ENCODE assay signal across 8 cellular contexts in the genomic region with DNA sequence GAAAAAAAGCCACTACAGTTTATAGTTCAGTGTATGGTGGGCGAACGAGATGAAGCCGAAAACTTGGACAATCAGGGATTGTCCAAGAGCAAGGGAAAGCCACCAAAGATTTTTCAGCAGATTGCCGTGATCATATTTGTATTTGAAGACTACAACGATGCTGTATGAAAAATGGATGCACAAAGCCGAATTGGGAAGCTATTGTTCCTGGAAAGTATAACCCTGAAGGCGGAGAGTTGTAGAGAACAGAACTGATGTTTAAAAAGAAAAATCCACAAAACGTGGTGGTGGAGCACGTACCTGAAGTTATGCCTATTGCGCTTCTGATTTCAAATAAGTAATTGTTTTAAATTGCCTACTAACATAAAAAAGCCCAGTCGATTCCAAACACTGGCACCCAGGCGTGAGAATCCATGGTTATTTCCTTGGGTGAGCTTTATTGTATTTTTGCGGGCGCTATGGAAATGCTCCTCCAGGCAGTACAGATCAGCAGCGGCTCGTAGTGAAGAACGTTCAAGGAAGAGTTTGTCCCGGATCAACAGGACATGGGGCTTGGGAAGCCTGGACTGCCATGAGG. TPM values are rescaled to one million over a fixed set of nuclear protein-coding genes. Genes with fewer than 3 reads are reported as not detected.
DNase-seq lines count a peak whose midpoint lies in the region; ATAC-seq and TF ChIP-seq lines count a peak whose summit lies in the region.

No MANE protein-coding gene starts in this region.

- H3K27ac ChIP-seq in OCI-LY7 (ENCODE audit: low read depth, low read length, poor library complexity, severe bottlenecking) (no peak overlapping the region), stomach (peak overlapping the region; percentile 82 to 96 (median 95))

- TF ChIP-seq POLR2A in stomach (IDR thresholded peaks at IDR 0.05), result no peak

- no peak overlapping the region for H3K27ac Mint-ChIP-seq in T-helper 2 cell treated with Interferon-gamma antibody and Interleukin-4, amounts not matched to agents 5 μg/mL and 100 μg/mL, for 36 hours
- H3K27ac Mint-ChIP-seq in naive thymus-derived CD8-positive, alpha-beta T cell, result no peak overlapping the region

- peaks cover 15% of the 10 kb centered on the region for H3K4me1 ChIP-seq in OCI-LY7 (ENCODE audit: insufficient read depth, low read length, poor library complexity, severe bottlenecking)
- peaks cover 24 to 58% (median 44%) of the 10 kb centered on the region in 4 donors for H3K4me1 ChIP-seq in stomach

- H3K9me3 ChIP-seq in OCI-LY7 (ENCODE audit: low read length) (no peaks in the 10 kb centered on the region), stomach (no peaks in the 10 kb centered on the region)

- peaks cover 29% of the 10 kb centered on the region for H3K4me1 Mint-ChIP-seq in T-helper 2 cell treated with Interferon-gamma antibody and Interleukin-4, amounts not matched to agents 5 μg/mL and 100 μg/mL, for 36 hours (ENCODE audit: low read depth)
- H3K4me1 Mint-ChIP-seq in naive thymus-derived CD8-positive, alpha-beta T cell, result peaks cover 10 to 32% (median 28%) of the 10 kb centered on the region in 4 donors

- no peaks in the 10 kb centered on the region for H3K9me3 Mint-ChIP-seq in T-helper 2 cell treated with Interferon-gamma antibody and Interleukin-4, amounts not matched to agents 5 μg/mL and 100 μg/mL, for 36 hours
- no peaks in the 10 kb centered on the region for H3K9me3 Mint-ChIP-seq in naive thymus-derived CD8-positive, alpha-beta T cell

- BruUV-seq in OCI-LY7 (replicated peaks; lab: Mats Ljungman, UMichigan), result TSS peak; percentile 77

- CTCF ChIA-PET in OCI-LY7 (lab: Charles Lee; ENCODE audit: unreplicated experiment), result no interaction called here

- peak overlapping the region; percentile 83 for H2AFZ ChIP-seq in OCI-LY7 (ENCODE audit: low read length)

- H3K27me3 Mint-ChIP-seq in T-helper 2 cell treated with Interferon-gamma antibody and Interleukin-4, amounts not matched to agents 5 μg/mL and 100 μg/mL, for 36 hours (ENCODE audit: low read depth), result no peaks in the 10 kb centered on the region
- H3K27me3 Mint-ChIP-seq in naive thymus-derived CD8-positive, alpha-beta T cell, result no peaks in the 10 kb centered on the region

- POLR2A ChIA-PET in OCI-LY7 (lab: Charles Lee), result no interaction called here
- POLR2A ChIA-PET in naive thymus-derived CD8-positive, alpha-beta T cell (lab: Charles Lee), result interaction anchor here (0.7 kb wide), 1 partner anchor 18 kb away, joined by 3 read pairs; no protein-coding TSS in a partner anchor

- H3K27me3 ChIP-seq in stomach, result no peaks in the 10 kb centered on the region

- H3K36me3 ChIP-seq in OCI-LY7 (ENCODE audit: insufficient read depth, low read length) (peaks cover 12% of the 10 kb centered on the region), stomach (peaks cover 0 to 4% (median under 1%) of the 10 kb centered on the region in 4 donors)

- H3K4me2 ChIP-seq in OCI-LY7 (ENCODE audit: low read length), result peak overlapping the region; percentile 100

- WGBS in stomach, 5 donors, result 1 to 7% (median 5%) methylated on average over 17 to 18 of the region's 18 CpGs

- ATAC-seq in naive thymus-derived CD8-positive, alpha-beta T cell, result no peak

- no peak for TF ChIP-seq CTCF in OCI-LY7 (conservative IDR thresholded peaks at IDR 0.05; ENCODE audit: low read length)
- TF ChIP-seq CTCF in foreskin fibroblast (IDR thresholded peaks at IDR 0.05; ENCODE audit: low read depth, low read length), result no peak
- TF ChIP-seq CTCF in stomach (IDR thresholded peaks at IDR 0.05), result no peak

- H3K4me3 ChIP-seq in OCI-LY7 (ENCODE audit: low read depth, low read length, poor library complexity, severe bottlenecking) (peak overlapping the region; percentile 84), foreskin fibroblast (ENCODE audit: low read depth in 1 of 2, low read length in 2 of 2) (peak overlapping the region; percentile 64 to 96), stomach (peak overlapping the region; percentile 73 to 86 (median 78))

- H3K4me3 Mint-ChIP-seq in T-helper 2 cell treated with Interferon-gamma antibody and Interleukin-4, amounts not matched to agents 5 μg/mL and 100 μg/mL, for 36 hours, result no peak overlapping the region
- H3K4me3 Mint-ChIP-seq in naive thymus-derived CD8-positive, alpha-beta T cell, result no peak overlapping the region

- H4K20me1 ChIP-seq in OCI-LY7 (ENCODE audit: insufficient read depth, low read length), result peaks cover 19% of the 10 kb centered on the region; the same call in 1 of the 2 replicates

- peaks cover 34% of the 10 kb centered on the region for H3K79me2 ChIP-seq in OCI-LY7 (ENCODE audit: insufficient read depth, low read depth, low read length)

- no peak for TF ChIP-seq EP300 in stomach (IDR thresholded peaks at IDR 0.05)

- H3K9me2 ChIP-seq in OCI-LY7 (ENCODE audit: insufficient read depth, low read length), result no peaks in the 10 kb centered on the region

- peaks cover 12% of the 10 kb centered on the region for H3K36me3 Mint-ChIP-seq in T-helper 2 cell treated with Interferon-gamma antibody and Interleukin-4, amounts not matched to agents 5 μg/mL and 100 μg/mL, for 36 hours (ENCODE audit: low read depth)
- peaks cover 0 to 9% (median 0%) of the 10 kb centered on the region in 3 donors for H3K36me3 Mint-ChIP-seq in naive thymus-derived CD8-positive, alpha-beta T cell

- intact Hi-C loops in OCI-LY7 (cut with micrococcal nuclease; ENCODE audit: unreplicated experiment), result loop anchor here (5.0 to 10.0 kb wide), 5 partner anchors 565 to 1905 kb away; partner anchors contain the start of genes AMACR, BRIX1, C5orf22 and DROSHA
- intact Hi-C loops in stomach (cut with DNase I; ENCODE audit: low total_unique reads), result no loop called here

- peak; percentile 69 for DNase-seq in DMS 273 (lab: John Stamatoyannopoulos, UW; ENCODE audit: unreplicated experiment)
- no peak for DNase-seq in DMS 273 treated with DMSO at 0.1 percent for 48 hours (lab: John Stamatoyannopoulos, UW)
- no peak for DNase-seq in OCI-LY7 (ENCODE audit: low spot score)
- DNase-seq in foreskin fibroblast, result no peak
- DNase-seq in stomach, result no peak
- DNase-seq in T-helper 2 cell treated with Interferon-gamma antibody and Interleukin-4, amounts not matched to agents 5 μg/mL and 100 μg/mL, for 36 hours (ENCODE audit: low spot score), result no peak
- no peak for DNase-seq in activated CD4-positive, alpha-beta T cell treated with anti-CD3 and anti-CD28 coated beads, Interleukin-2, amount 50 U/mL, for 48 hours
- no peak for DNase-seq in naive thymus-derived CD8-positive, alpha-beta T cell

RNA-seq across cellular contexts. Expression of gene TARS1, which starts 0.8 kb away (rescaled TPM):
- 101 and 118 TPM in 2 replicates for total RNA-seq in OCI-LY7 (2014; rRNA removed; shearing (Covaris generic))
- 96.9 and 105 TPM in 2 replicates for total RNA-seq in OCI-LY7 (2022)
- 100 to 1,000 TPM in 3 of 5 donors, 10 to 100 TPM in 2; 25.5 to 158 (median 112) TPM for total RNA-seq in stomach
- 10 to 100 TPM; 67.9 to 96.4 (median 68.6) TPM for polyA plus RNA-seq in stomach
- total RNA-seq in naive thymus-derived CD8-positive, alpha-beta T cell, result 100 to 1,000 TPM; 168 to 189 TPM
- polyA plus RNA-seq in naive thymus-derived CD8-positive, alpha-beta T cell, result 10 to 100 TPM; 50.1 to 58.0 (median 55.6) TPM
